In genomic region chr2:165497659-165498306, GRCh38 we compare ENCODE assay signal across 18 cellular contexts. TPM values are rescaled to one million over a fixed set of nuclear protein-coding genes. Genes with fewer than 3 reads are reported as not detected.
"Had no signal": no experiment of that assay in that cellular context is flagged by ENCODE, and none has a peak within 500 bp of the region (broad histone marks: within the 10 kb centered on the region; RNA-seq: fewer than 3 reads in every experiment).

No MANE protein-coding gene starts in this region.

- H3K27ac Mint-ChIP-seq: activated naive CD4-positive, alpha-beta T cell treated with anti-CD3 and anti-CD28 coated beads, Interleukin-2, amount 50 U/mL, for 24 hours; activated T-cell treated with anti-CD3 and anti-CD28 coated beads, Interleukin-2, amount 50 U/mL, for 72 hours; neural progenitor cell had no signal

- H3K4me1 ChIP-seq: left ventricle myocardium inferior, neural progenitor cell, psoas muscle, upper lobe of right lung had no signal

- H2AFZ ChIP-seq: neural progenitor cell had no signal

- H3K27me3 Mint-ChIP-seq: activated naive CD4-positive, alpha-beta T cell treated with anti-CD3 and anti-CD28 coated beads, Interleukin-2, amount 50 U/mL, for 24 hours had no signal

- ATAC-seq: activated T-cell treated with anti-CD3 and anti-CD28 coated beads, Interleukin-2, amount 50 U/mL, for 72 hours; psoas muscle; right cardiac atrium; upper lobe of right lung had no signal

- H3K4me1 Mint-ChIP-seq: activated naive CD4-positive, alpha-beta T cell treated with anti-CD3 and anti-CD28 coated beads, Interleukin-2, amount 50 U/mL, for 24 hours had no signal

- H3K4me3 Mint-ChIP-seq: activated naive CD4-positive, alpha-beta T cell treated with anti-CD3 and anti-CD28 coated beads, Interleukin-2, amount 50 U/mL, for 24 hours; activated T-cell treated with anti-CD3 and anti-CD28 coated beads, Interleukin-2, amount 50 U/mL, for 72 hours; neural progenitor cell had no signal

- H3K9me3 ChIP-seq: left ventricle myocardium inferior, psoas muscle, thoracic aorta, upper lobe of right lung had no signal

- H3K4me3 ChIP-seq: left ventricle myocardium inferior, neural progenitor cell, psoas muscle, skin epidermis, thoracic aorta, upper lobe of right lung had no signal

- DNase-seq: activated CD4-positive, alpha-beta T cell treated with anti-CD3 and anti-CD28 coated beads, Interleukin-2, amount 50 U/mL, for 4 hours; activated effector memory CD4-positive, alpha-beta T cell treated with anti-CD3 and anti-CD28 coated beads, Interleukin-2, amount 50 U/mL, for 16 hours; activated T-cell treated with anti-CD3 and anti-CD28 coated beads, Interleukin-2, amount 50 U/mL, for 72 hours; cerebellar nuclear complex; cortex of kidney; left ventricle myocardium inferior; psoas muscle; right cardiac atrium; stimulated activated CD4-positive, alpha-beta T cell treated with anti-CD3 and anti-CD28 coated beads, Interleukin-2, amount 100 ng/mL, for 48 hours; T-helper 1 cell; T-helper 9 cell; upper lobe of right lung; WERI-Rb-1 had no signal

- H3K27ac ChIP-seq: left ventricle myocardium inferior, neural progenitor cell, psoas muscle, skin epidermis, thoracic aorta, upper lobe of right lung, WERI-Rb-1 had no signal

- H3K9ac ChIP-seq: neural progenitor cell had no signal

- H3K9me3 Mint-ChIP-seq: activated naive CD4-positive, alpha-beta T cell treated with anti-CD3 and anti-CD28 coated beads, Interleukin-2, amount 50 U/mL, for 24 hours; activated T-cell treated with anti-CD3 and anti-CD28 coated beads, Interleukin-2, amount 50 U/mL, for 72 hours had no signal

- H3K36me3 ChIP-seq: left ventricle myocardium inferior, thoracic aorta, upper lobe of right lung, WERI-Rb-1 had no signal

- H3K36me3 Mint-ChIP-seq: activated naive CD4-positive, alpha-beta T cell treated with anti-CD3 and anti-CD28 coated beads, Interleukin-2, amount 50 U/mL, for 24 hours had no signal

- H3K27me3 ChIP-seq: neural progenitor cell, upper lobe of right lung had no signal

- H3K4me2 ChIP-seq: neural progenitor cell had no signal

RNA-seq across cellular contexts. Expression of gene CSRNP3, which starts 28.3 kb away (rescaled TPM):
- total RNA-seq: activated CD8-positive, alpha-beta memory T cell treated with anti-CD3 and anti-CD28 coated beads for 36 hours; activated T-cell treated with anti-CD3 and anti-CD28 coated beads, Interleukin-2, amount 50 U/mL, for 72 hours had no signal
